ENCODE assay signal across 18 cellular contexts in genomic region chr12:111602348-111602747, GRCh38. TPM values are rescaled to one million over a fixed set of nuclear protein-coding genes. Genes with fewer than 3 reads are reported as not detected.
DNase-seq lines count a peak whose midpoint lies in the region; ATAC-seq, FAIRE-seq and TF ChIP-seq lines count a peak whose summit lies in the region.
"Had no signal": no experiment of that assay in that cellular context is flagged by ENCODE, and none has a peak within 500 bp of the region (broad histone marks: within the 10 kb centered on the region; RNA-seq: fewer than 3 reads in every experiment).

No MANE protein-coding gene starts in this region.

- H4K20me1 ChIP-seq in K562 (replicated peaks; ENCODE audit: control insufficient read depth, insufficient read depth, low read length): peaks cover 4% of the 10 kb centered on the region; the same call in 1 of the 2 replicates

- H3K4me1 Mint-ChIP-seq in natural killer cell (peaks cover 13 to 15% of the 10 kb centered on the region in 2 donors), neural crest cell (peaks cover 21% of the 10 kb centered on the region)
- peaks cover 9 to 11% of the 10 kb centered on the region in 2 donors for H3K4me1 Mint-ChIP-seq in natural killer cell treated with Interleukin-12 subunit alpha and Interleukin-12 subunit beta and Interleukin-15 and Interleukin-18, amount 100 ng/mL, for 72 hours (ENCODE audit: low read depth in 2 of 2)

- no peak for TF ChIP-seq CTCF in natural killer cell (IDR thresholded peaks at IDR 0.05)
- TF ChIP-seq CTCF in K562 (IDR thresholded peaks at IDR 0.05 in 2 of 3, conservative IDR thresholded peaks at IDR 0.05 in 1 of 3; ENCODE audit: insufficient read depth in 2 of 3, low read depth in 1 of 3, low read length in 3 of 3): no peak
- no peak for TF ChIP-seq CTCF in neural crest cell (conservative IDR thresholded peaks at IDR 0.05)

- POLR2A ChIA-PET in K562 (lab: Yijun Ruan, JAX): interaction anchor here (0.9 kb wide), 1 partner anchor 12 kb away, joined by 4 read pairs; no protein-coding TSS in a partner anchor

- no peak overlapping the region for H3K4me2 ChIP-seq in K562 (ENCODE audit: insufficient read depth, low read length)
- H3K4me2 ChIP-seq: BLaER1 treated with 17β-estradiol and CSF1 and Interleukin-3, amounts not matched to agents 10 nM and 100 nM had no signal

- peaks cover 29% of the 10 kb centered on the region for H3K79me2 ChIP-seq in K562 (ENCODE audit: control insufficient read depth, insufficient read depth, low read length)

- H3K4me3 ChIP-seq in K562: no peak overlapping the region
- H3K4me3 ChIP-seq: BLaER1 treated with 17β-estradiol and CSF1 and Interleukin-3, amounts not matched to agents 10 nM and 100 nM; GM12878 had no signal

- no peaks in the 10 kb centered on the region for H3K9me3 ChIP-seq in K562 (replicated peaks; ENCODE audit: control insufficient read depth, insufficient read depth, low read depth, low read length)

- ATAC-seq in natural killer cell (no peak), K562 (no peak), GM18870 (IDR thresholded peaks at IDR 0.05; ENCODE audit: unreplicated experiment) (no peak)
- no peak for ATAC-seq in natural killer cell treated with Interleukin-12 subunit alpha and Interleukin-12 subunit beta and Interleukin-15 and Interleukin-18, amount 100 ng/mL, for 72 hours
- no peak for ATAC-seq in activated CD4-positive, CD25-positive, alpha-beta regulatory T cell treated with anti-CD3 and anti-CD28 coated beads, Interleukin-2, amount 50 U/mL, for 24 hours
- ATAC-seq: GM12878 had no signal

- no peaks in the 10 kb centered on the region for H3K27me3 ChIP-seq in K562 (ENCODE audit: control insufficient read depth in 2 of 2, insufficient read depth in 2 of 2, low read length in 2 of 2)
- H3K27me3 ChIP-seq: BLaER1 treated with 17β-estradiol and CSF1 and Interleukin-3, amounts not matched to agents 10 nM and 100 nM had no signal

- H3K4me1 ChIP-seq in K562 (replicated peaks in 1 of 2; ENCODE audit: control insufficient read depth in 2 of 2, insufficient read depth in 2 of 2, low read length in 2 of 2): peaks cover 0 to 19% of the 10 kb centered on the region in 2 experiments; a peak in 1 of 5 replicates

- BruUV-seq in K562 (replicated peaks; lab: Mats Ljungman, UMichigan): no TSS peak

- H3K9me1 ChIP-seq in K562 (ENCODE audit: control insufficient read depth, insufficient read depth, low read length): no peaks in the 10 kb centered on the region

- no peak overlapping the region for H2AFZ ChIP-seq in K562 (ENCODE audit: low read depth, low read length)

- CTCF ChIA-PET in K562 (lab: Yijun Ruan, JAX; ENCODE audit: low intra/inter-chr PET ratio): no interaction called here

- FAIRE-seq in K562 (lab: Jason Lieb, UNC): peak; percentile 6
- FAIRE-seq: GM12878, H1 had no signal

- H3K27me3 Mint-ChIP-seq in natural killer cell (ENCODE audit: low read depth in 2 of 2): no peaks in the 10 kb centered on the region
- no peaks in the 10 kb centered on the region for H3K27me3 Mint-ChIP-seq in natural killer cell treated with Interleukin-12 subunit alpha and Interleukin-12 subunit beta and Interleukin-15 and Interleukin-18, amount 100 ng/mL, for 72 hours
- H3K27me3 Mint-ChIP-seq in neural crest cell (ENCODE audit: low read depth): peaks cover 2% of the 10 kb centered on the region
- H3K27me3 Mint-ChIP-seq: B cell had no signal

- intact Hi-C loops in natural killer cell (cut with micrococcal nuclease): no loop called here
- intact Hi-C loops in K562 (cut with micrococcal nuclease): no loop called here

- TF ChIP-seq EP300 in K562 (IDR thresholded peaks at IDR 0.05; ENCODE audit: low read length): no peak

- DNase-seq in natural killer cell: no peak
- DNase-seq in natural killer cell treated with Interleukin-12 subunit alpha and Interleukin-12 subunit beta and Interleukin-15 and Interleukin-18, amount 100 ng/mL, for 72 hours (ENCODE audit: low spot score): no peak
- no peak for DNase-seq in K562 (ENCODE audit: extremely low read depth in 1 of 4, low spot score in 3 of 4)
- no peak for DNase-seq in neural crest cell (ENCODE audit: low read depth, low spot score)
- no peak for DNase-seq in activated CD8-positive, alpha-beta memory T cell treated with anti-CD3 and anti-CD28 coated beads, Interleukin-2, amount 50 U/mL, for 48 hours
- DNase-seq: CD8-positive, alpha-beta memory T cell; COR-L47; DMS 273 treated with DMSO at 0.1 percent for 48 hours; DMS53; DND-41; EL; H9 had no signal

- H3K4me3 Mint-ChIP-seq in natural killer cell (peak overlapping the region; percentile 42), neural crest cell (peak overlapping the region; percentile 17)
- H3K4me3 Mint-ChIP-seq in natural killer cell treated with Interleukin-12 subunit alpha and Interleukin-12 subunit beta and Interleukin-15 and Interleukin-18, amount 100 ng/mL, for 72 hours: no peak overlapping the region
- H3K4me3 Mint-ChIP-seq: B cell, H9 had no signal

- no peak overlapping the region for H3K27ac ChIP-seq in K562 (ENCODE audit: extremely low read depth, low read depth, low read length)
- H3K27ac ChIP-seq: BLaER1 treated with 17β-estradiol and CSF1 and Interleukin-3, amounts not matched to agents 10 nM and 100 nM had no signal

- TF ChIP-seq RAD21 in K562 (CRISPR knock-in tag; conservative IDR thresholded peaks at IDR 0.05 in 1 of 2, IDR thresholded peaks at IDR 0.05 in 1 of 2): no peak

- in situ Hi-C loops in K562 (cut with MboI): no loop called here

- H3K9me3 Mint-ChIP-seq in natural killer cell: no peaks in the 10 kb centered on the region
- no peaks in the 10 kb centered on the region for H3K9me3 Mint-ChIP-seq in natural killer cell treated with Interleukin-12 subunit alpha and Interleukin-12 subunit beta and Interleukin-15 and Interleukin-18, amount 100 ng/mL, for 72 hours
- no peaks in the 10 kb centered on the region for H3K9me3 Mint-ChIP-seq in neural crest cell
- H3K9me3 Mint-ChIP-seq: CD8-positive, alpha-beta memory T cell had no signal

- no peak for TF ChIP-seq POLR2A in K562 (conservative IDR thresholded peaks at IDR 0.05)

- H3K27ac Mint-ChIP-seq in natural killer cell (no peak overlapping the region), neural crest cell (ENCODE audit: unreplicated experiment) (no peak overlapping the region)
- H3K27ac Mint-ChIP-seq in natural killer cell treated with Interleukin-12 subunit alpha and Interleukin-12 subunit beta and Interleukin-15 and Interleukin-18, amount 100 ng/mL, for 72 hours: no peak overlapping the region
- H3K27ac Mint-ChIP-seq: B cell, H9 had no signal

- H3K36me3 Mint-ChIP-seq in natural killer cell (no peaks in the 10 kb centered on the region), neural crest cell (ENCODE audit: low read depth) (no peaks in the 10 kb centered on the region)
- H3K36me3 Mint-ChIP-seq in natural killer cell treated with Interleukin-12 subunit alpha and Interleukin-12 subunit beta and Interleukin-15 and Interleukin-18, amount 100 ng/mL, for 72 hours: no peaks in the 10 kb centered on the region

- no peak overlapping the region for H3K9ac ChIP-seq in K562 (ENCODE audit: insufficient read depth in 1 of 2, low read depth in 2 of 2, low read length in 2 of 2)
- H3K9ac ChIP-seq: BLaER1 treated with 17β-estradiol and CSF1 and Interleukin-3, amounts not matched to agents 10 nM and 100 nM had no signal

- WGBS in K562 (ENCODE audit: insufficient coverage, low coverage, missing lambda C conversion rate): 84% methylated on average over 2 of the region's 2 CpGs

- H3K36me3 ChIP-seq in K562 (ENCODE audit: control insufficient read depth, insufficient read depth, low read length): no peaks in the 10 kb centered on the region; the same call in 2 of the 3 replicates
- H3K36me3 ChIP-seq: BLaER1 treated with 17β-estradiol and CSF1 and Interleukin-3, amounts not matched to agents 10 nM and 100 nM had no signal

RNA-seq across cellular contexts. Expression of gene ATXN2, which starts 3.2 kb away (rescaled TPM):
- total RNA-seq in natural killer cell: 10 to 100 TPM; 44.9 to 56.5 (median 51.5) TPM
- total RNA-seq in natural killer cell treated with Interleukin-12 subunit alpha and Interleukin-12 subunit beta and Interleukin-15 and Interleukin-18, amount 100 ng/mL, for 72 hours: 10 to 100 TPM; 32.8 to 67.7 TPM
- 189 and 381 TPM in 2 replicates for total RNA-seq in K562 (2011; cell fraction: chromatin; rRNA removed; ENCODE audit: low replicate concordance)
- total RNA-seq in K562 (2011; cell fraction: nucleolus; rRNA removed): 126 and 146 TPM in 2 replicates
- 208 and 329 TPM in 2 replicates for total RNA-seq in K562 (2011; cell fraction: nucleoplasm; rRNA removed)
- total RNA-seq in K562 (2014; rRNA removed): 16.8 and 20.6 TPM in 2 replicates
- 40.5 and 45.5 TPM in 2 replicates for total RNA-seq in K562 (2014; rRNA removed; fragmentation: Illumina TruSeq; extraction: Trizol)
- 29.6 and 32.1 TPM in 2 replicates for total RNA-seq in K562 (2015; rRNA removed; fragmentation: Illumina TruSeq; extraction: Trizol)
- total RNA-seq in K562 (2021): 66.3 and 67.8 TPM in 2 replicates
- polyA plus RNA-seq in K562 (2011; rRNA removed): 25.2 and 42.0 TPM in 2 replicates
- polyA plus RNA-seq in K562 (2011; cell fraction: cytosol; rRNA removed): 43.2 and 49.1 TPM in 2 replicates
- 165 and 220 TPM in 2 replicates for polyA plus RNA-seq in K562 (2011; cell fraction: nucleus; rRNA removed)
- polyA plus RNA-seq in K562 (2012): 41.1 and 48.9 TPM in 2 replicates
- 48.7 and 65.7 TPM in 2 replicates for polyA plus RNA-seq in K562 (2014; fragmentation: Illumina TruSeq; extraction: Trizol)
- polyA plus RNA-seq in K562 (2014; fragmentation: Nextera tagmentation; extraction: Ambion mirVana): 10 to 100 TPM; 20.1 to 21.7 TPM
- 28.7 and 29.3 TPM in 2 replicates for polyA plus RNA-seq in K562 (2014; rRNA removed)
- 74.8 and 77.5 TPM in 2 replicates for polyA minus RNA-seq in K562 (2011; rRNA and poly(A)+ RNA removed)
- 47.8 and 71.2 TPM in 2 replicates for polyA minus RNA-seq in K562 (2011; cell fraction: cytosol; rRNA and poly(A)+ RNA removed)
- polyA minus RNA-seq in K562 (2011; cell fraction: nucleus; rRNA and poly(A)+ RNA removed): 55.2 and 75.5 TPM in 2 replicates
- 69.2 and 71.0 TPM in 2 replicates for total RNA-seq in neural crest cell
